In genomic region chr2:167697194-167697593, GRCh38 we compare ENCODE assay signal across 22 cellular contexts.
DNase-seq lines count a peak whose midpoint lies in the region; ATAC-seq, FAIRE-seq and TF ChIP-seq lines count a peak whose summit lies in the region.
"Had no signal": no experiment of that assay in that cellular context is flagged by ENCODE, and none has a peak within 500 bp of the region (broad histone marks: within the 10 kb centered on the region; RNA-seq: fewer than 3 reads in every experiment).

No MANE protein-coding gene starts in this region.

- H3K4me1 ChIP-seq in HUES6 (ENCODE audit: control insufficient read depth, insufficient read depth, low read length): peaks cover 25% of the 10 kb centered on the region
- peaks cover 0 to 8% (median 5%) of the 10 kb centered on the region in 4 experiments; a peak in 5 of 7 replicates for H3K4me1 ChIP-seq in H1 (replicated peaks in 1 of 4; ENCODE audit: control insufficient read depth in 3 of 4, insufficient read depth in 4 of 4, low read length in 3 of 4)
- peaks cover 2% of the 10 kb centered on the region for H3K4me1 ChIP-seq in mesendoderm (ENCODE audit: control insufficient read depth, low read depth, low read length)
- no peaks in the 10 kb centered on the region for H3K4me1 ChIP-seq in foreskin keratinocyte
- H3K4me1 ChIP-seq: BE2C, HAP-1 had no signal

- 13% methylated on average over 1 of the region's 1 CpG; no CpG with 5 or more reads in 1 of the 2 experiments for WGBS in H1 (ENCODE audit: extremely low coverage in 1 of 2, insufficient coverage in 1 of 2, insufficient read length in 1 of 2, insufficient replicate concordance in 2 of 2, low coverage in 1 of 2, low lambda C conversion rate in 2 of 2, missing lambda C conversion rate in 1 of 2), 2 experiments
- WGBS in mesendoderm (ENCODE audit: extremely low coverage, insufficient coverage, low lambda C conversion rate): no CpG with 5 or more reads among the region's 1 CpG

- H3K27me3 ChIP-seq in HUES6 (ENCODE audit: control insufficient read depth, insufficient read depth, low read length): no peaks in the 10 kb centered on the region
- no peaks in the 10 kb centered on the region for H3K27me3 ChIP-seq in H1 (replicated peaks in 1 of 4; ENCODE audit: control insufficient read depth in 3 of 4, extremely low read depth in 1 of 4, insufficient read depth in 3 of 4, low read length in 3 of 4)
- no peaks in the 10 kb centered on the region for H3K27me3 ChIP-seq in mesendoderm (ENCODE audit: insufficient read depth, low read length, poor library complexity)
- H3K27me3 ChIP-seq in foreskin keratinocyte: no peaks in the 10 kb centered on the region
- H3K27me3 ChIP-seq: BE2C had no signal

- TF ChIP-seq CTCF in H1 (IDR thresholded peaks at IDR 0.05; ENCODE audit: control extremely low read depth in 1 of 3, insufficient read depth in 1 of 3, low read depth in 1 of 3, low read length in 3 of 3) (no peak), foreskin keratinocyte (conservative IDR thresholded peaks at IDR 0.05) (no peak)

- H3K9ac ChIP-seq in HUES6 (ENCODE audit: low read length) (no peak overlapping the region), H1 (replicated peaks in 1 of 4; ENCODE audit: extremely low read depth in 1 of 4, low read depth in 3 of 4, low read length in 3 of 4) (no peak overlapping the region), mesendoderm (ENCODE audit: low read length) (no peak overlapping the region)

- H3K4ac ChIP-seq in H1 (replicated peaks; ENCODE audit: insufficient read length, low read depth, low read length) (no peak overlapping the region), mesendoderm (ENCODE audit: low read depth, low read length) (no peak overlapping the region)

- H3K23ac ChIP-seq in H1 (ENCODE audit: insufficient read length): no peak overlapping the region
- H3K23ac ChIP-seq in mesendoderm (ENCODE audit: low read length): no peak overlapping the region

- no peak for TF ChIP-seq EP300 in H1 (IDR thresholded peaks at IDR 0.05; ENCODE audit: borderline replicate concordance in 1 of 2, low read depth in 2 of 2, low read length in 2 of 2)

- no peak overlapping the region for H2BK120ac ChIP-seq in H1 (replicated peaks; ENCODE audit: low read depth, low read length)
- no peak overlapping the region for H2BK120ac ChIP-seq in mesendoderm (ENCODE audit: low read depth, low read length)

- H2BK5ac ChIP-seq in H1 (ENCODE audit: low read depth, low read length) (no peak overlapping the region), mesendoderm (ENCODE audit: low read length) (no peak overlapping the region)

- no peak for TF ChIP-seq POLR2A in H1 (IDR thresholded peaks at IDR 0.05; ENCODE audit: control extremely low read depth in 1 of 2, low read depth in 2 of 2, low read length in 2 of 2)

- H3K23me2 ChIP-seq in H1 (ENCODE audit: low read depth, low read length): no peaks in the 10 kb centered on the region

- H3K4me2 ChIP-seq in H1 (ENCODE audit: insufficient read depth in 1 of 2, low read depth in 2 of 2, low read length in 2 of 2): peak overlapping the region in 1 of 2 experiments; percentile 19; a peak in 2 of 4 replicates
- H3K4me2 ChIP-seq in mesendoderm (ENCODE audit: low read length): no peak overlapping the region

- no peak overlapping the region for H2AFZ ChIP-seq in H1 (ENCODE audit: low read length)

- H2AK5ac ChIP-seq in H1 (ENCODE audit: low read depth, low read length): no peak overlapping the region
- no peak overlapping the region for H2AK5ac ChIP-seq in mesendoderm (ENCODE audit: low read length)

- H3K27ac ChIP-seq in HUES6 (ENCODE audit: low read depth, low read length) (0 out of 2 replicates have a peak overlapping the region, but pooled peaks have one; percentile 78), H1 (ENCODE audit: low read depth, low read length) (no peak overlapping the region), mesendoderm (ENCODE audit: low read depth, low read length) (no peak overlapping the region), foreskin keratinocyte (no peak overlapping the region)
- H3K27ac ChIP-seq: C4-2B had no signal

- H3K56ac ChIP-seq in H1 (replicated peaks; ENCODE audit: insufficient read length, low read depth, low read length) (no peak overlapping the region), mesendoderm (ENCODE audit: low read length) (no peak overlapping the region)

- no peak for TF ChIP-seq RAD21 in H1 (IDR thresholded peaks at IDR 0.05 in 1 of 2, conservative IDR thresholded peaks at IDR 0.05 in 1 of 2; ENCODE audit: low read depth in 2 of 2, low read length in 2 of 2)

- H4K91ac ChIP-seq in H1 (replicated peaks; ENCODE audit: insufficient read length, low read length): no peak overlapping the region

- H4K5ac ChIP-seq in H1 (ENCODE audit: insufficient read length, low read depth, low read length) (no peak overlapping the region), mesendoderm (ENCODE audit: low read length) (no peak overlapping the region)

- H3K36me3 ChIP-seq in HUES6 (ENCODE audit: control insufficient read depth, insufficient read depth, low read length) (no peaks in the 10 kb centered on the region), H1 (ENCODE audit: control insufficient read depth in 2 of 4, insufficient read depth in 4 of 4, low read length in 3 of 4) (no peaks in the 10 kb centered on the region), mesendoderm (ENCODE audit: control insufficient read depth, insufficient read depth, low read length) (no peaks in the 10 kb centered on the region)
- H3K36me3 ChIP-seq: BE2C, HAP-1 had no signal

- H3K14ac ChIP-seq in H1 (ENCODE audit: insufficient read length): no peak overlapping the region

- H3K18ac ChIP-seq in H1 (ENCODE audit: extremely low read depth, low read length) (no peak overlapping the region), mesendoderm (ENCODE audit: low read length) (no peak overlapping the region)

- DNase-seq in H1 (ENCODE audit: low read depth in 1 of 2, low spot score in 2 of 2) (no peak), iPS DF 4.7 (ENCODE audit: extremely low read depth, low spot score) (peak; percentile 38), mesendoderm (peak; percentile 40), foreskin keratinocyte (no peak), cerebellum (ENCODE audit: low spot score) (no peak), NCI-H1436 (lab: John Stamatoyannopoulos, UW) (no peak)
- no peak for DNase-seq in activated CD4-positive, alpha-beta T cell treated with anti-CD3 and anti-CD28 coated beads, Interleukin-2, amount 50 U/mL, for 1 hour
- DNase-seq: ACHN; BE2C; CD4-positive, alpha-beta memory T cell; DMS153; DMS79; GDM1; GOT3; KBM-7 had no signal

- FAIRE-seq in H1 (lab: Jason Lieb, UNC): peak; percentile 82
- FAIRE-seq: A204.1, GM12892, GM18507, HepG2 had no signal

- H2BK12ac ChIP-seq in H1 (ENCODE audit: low read depth, low read length): no peak overlapping the region

- ATAC-seq in foreskin keratinocyte: no peak
- ATAC-seq: HepG2 had no signal

- H4K8ac ChIP-seq in H1 (ENCODE audit: extremely low read depth, insufficient read depth, low read length) (no peak overlapping the region), mesendoderm (ENCODE audit: low read depth, low read length) (no peak overlapping the region)

- H3K9me3 ChIP-seq in HUES6 (ENCODE audit: control insufficient read depth, insufficient read depth, low read depth, low read length): no peaks in the 10 kb centered on the region
- H3K9me3 ChIP-seq in H1 (ENCODE audit: insufficient read depth in 2 of 2, low read depth in 1 of 2, low read length in 1 of 2): no peaks in the 10 kb centered on the region
- H3K9me3 ChIP-seq: BE2C, HAP-1 had no signal

- H3K79me2 ChIP-seq in H1 (ENCODE audit: control insufficient read depth in 1 of 2, insufficient read depth in 2 of 2, low read length in 2 of 2) (no peaks in the 10 kb centered on the region), mesendoderm (ENCODE audit: control insufficient read depth, insufficient read depth, low read length) (no peaks in the 10 kb centered on the region)

- H2BK15ac ChIP-seq in H1 (ENCODE audit: low read length) (no peak overlapping the region), mesendoderm (replicated peaks; ENCODE audit: low read depth) (no peak overlapping the region)

- H4K20me1 ChIP-seq in H1 (replicated peaks in 1 of 2; ENCODE audit: control insufficient read depth in 1 of 2, insufficient read depth in 2 of 2, low read length in 2 of 2): no peaks in the 10 kb centered on the region

- POLR2A ChIA-PET in H1 (lab: Charles Lee; ENCODE audit: partially characterized antibody): no interaction called here

- H3K4me3 ChIP-seq in HUES6 (ENCODE audit: low read depth, low read length): 0 out of 2 replicates have a peak overlapping the region, but pooled peaks have one; percentile 15
- no peak overlapping the region; a peak in 1 of 8 replicates for H3K4me3 ChIP-seq in H1 (ENCODE audit: extremely low read depth in 1 of 4, insufficient read depth in 2 of 4, low read depth in 3 of 4, low read length in 4 of 4)
- no peak overlapping the region for H3K4me3 ChIP-seq in mesendoderm (ENCODE audit: low read length)
- H3K4me3 ChIP-seq: HAP-1 had no signal

- CTCF ChIA-PET in H1 (lab: Charles Lee; ENCODE audit: partially characterized antibody): interaction anchor here (0.6 to 0.8 kb wide), 4 partner anchors 9 to 622 kb away, joined by 3 read pairs; no protein-coding TSS in a partner anchor

- H2BK20ac ChIP-seq in H1 (ENCODE audit: low read length): no peak overlapping the region

- H3K79me1 ChIP-seq in H1 (ENCODE audit: low read depth, low read length) (no peaks in the 10 kb centered on the region), mesendoderm (ENCODE audit: low read length) (no peaks in the 10 kb centered on the region)

TF ChIP-seq in H1, 55 proteins besides CTCF, POLR2A, EP300 and RAD21:
- TF ChIP-seq BACH1 (IDR thresholded peaks at IDR 0.05; ENCODE audit: low read length) (no peak), SP2 (IDR thresholded peaks at IDR 0.05; ENCODE audit: low read length) (no peak), YY1 (IDR thresholded peaks at IDR 0.05; ENCODE audit: low read depth, low read length) (peak; percentile 43; the same call in 1 of the 2 replicates), CEBPB (IDR thresholded peaks at IDR 0.05; ENCODE audit: low read depth, low read length) (peak; percentile 74), TAF7 (optimal IDR thresholded peaks at IDR 0.05; ENCODE audit: borderline replicate concordance, low read depth, low read length) (no peak)

Comparison
In these comparisons a context has a peak if more than half of its experiments do, and no peak if none do; other contexts are left out.
1. DNase-seq: peak in iPS DF 4.7 (single experiment) and mesendoderm (single experiment); none in H1 (0 of 2), foreskin keratinocyte (0 of 2), cerebellum (single experiment), NCI-H1436 (single experiment) and activated CD4-positive, alpha-beta T cell treated with anti-CD3 and anti-CD28 coated beads, Interleukin-2, amount 50 U/mL, for 1 hour (single experiment).